ENCODE assay signal across 10 cellular contexts in genomic region chr7:2693420-2694121, GRCh38. TPM values are rescaled to one million over a fixed set of nuclear protein-coding genes. Genes with fewer than 3 reads are reported as not detected.
A peak's percentile ranks its signal among the peaks of the same experiment; 100 is the strongest.
DNase-seq lines count a peak whose midpoint lies in the region; ATAC-seq, FAIRE-seq and TF ChIP-seq lines count a peak whose summit lies in the region.
"Not testable (repeated sequence)": the region's sequence is repeated elsewhere in the genome, so short reads cannot be mapped to it uniquely, and the experiment has no call there.
"Had no signal": no experiment of that assay in that cellular context is flagged by ENCODE, and none has a peak within 500 bp of the region (broad histone marks: within the 10 kb centered on the region; RNA-seq: fewer than 3 reads in every experiment).

No MANE protein-coding gene starts in this region.

- not testable (repeated sequence) for TF ChIP-seq CTCF in HEK293 (tag by site-specific recombination; IDR thresholded peaks at IDR 0.05); liver (IDR thresholded peaks at IDR 0.05; ENCODE audit: low read depth, low read length, missing input control)

- POLR2A ChIA-PET in HEK293 (lab: Yijun Ruan, JAX); naive thymus-derived CD4-positive, alpha-beta T cell (lab: Charles Lee): not testable (repeated sequence)

- not testable (repeated sequence) for H3K9ac ChIP-seq in liver (ENCODE audit: low read depth in 1 of 2, low read length in 2 of 2)

- peak overlapping the region; percentile 14 for H3K27ac Mint-ChIP-seq in T-helper 17 cell
- peak overlapping the region; percentile 26 for H3K27ac Mint-ChIP-seq in dendritic cell treated with granulocyte-macrophage colony-stimulating factor and Interleukin-4, amounts not matched to agents 40 ng/mL and 50 ng/mL, for 4 days
- H3K27ac Mint-ChIP-seq in naive thymus-derived CD4-positive, alpha-beta T cell, result not testable (repeated sequence)

- not testable (repeated sequence) for ATAC-seq in T-helper 17 cell
- peak; percentile 64 for ATAC-seq in naive thymus-derived CD4-positive, alpha-beta T cell

- H3K27me3 ChIP-seq in liver (ENCODE audit: control insufficient read depth in 4 of 4, insufficient read depth in 4 of 4, low read length in 3 of 4), result not testable (repeated sequence)
- H3K27me3 ChIP-seq in naive thymus-derived CD4-positive, alpha-beta T cell (ENCODE audit: control insufficient read depth in 2 of 2, insufficient read depth in 2 of 2, low read length in 2 of 2), result peaks cover 4 to 11% of the 10 kb centered on the region in 2 donors

- H3K4me3 ChIP-seq in HEK293 (ENCODE audit: low read depth, low read length); liver (ENCODE audit: low read depth in 1 of 3, low read length in 3 of 3); naive thymus-derived CD4-positive, alpha-beta T cell (ENCODE audit: low read length): not testable (repeated sequence)

- FAIRE-seq in urothelium cell line (lab: Jason Lieb, UNC), result peak; percentile 100

- not testable (repeated sequence) for H3K4me3 Mint-ChIP-seq in T-helper 17 cell; dendritic cell treated with granulocyte-macrophage colony-stimulating factor and Interleukin-4, amounts not matched to agents 40 ng/mL and 50 ng/mL, for 4 days; naive thymus-derived CD4-positive, alpha-beta T cell

- DNase-seq in Caki2 (ENCODE audit: low read depth) (peak; percentile 69), NCI-H774 (lab: John Stamatoyannopoulos, UW) (peak; percentile 1)
- DNase-seq in T-helper 17 cell; naive thymus-derived CD4-positive, alpha-beta T cell; urothelium cell line (ENCODE audit: low spot score): not testable (repeated sequence)

- not testable (repeated sequence) for H3K27ac ChIP-seq in HEK293 (ENCODE audit: extremely low read depth, low read depth, low read length); naive thymus-derived CD4-positive, alpha-beta T cell (ENCODE audit: low read depth, low read length)
- H3K27ac ChIP-seq in liver (ENCODE audit: low read depth in 1 of 2, low read length in 2 of 2), result peak overlapping the region; percentile 53 to 67

- 61% methylated on average over 19 of the region's 19 CpGs for WGBS in liver

- not testable (repeated sequence) for TF ChIP-seq RAD21 in liver (IDR thresholded peaks at IDR 0.05)

- H3K36me3 Mint-ChIP-seq in T-helper 17 cell (ENCODE audit: low read depth); dendritic cell treated with granulocyte-macrophage colony-stimulating factor and Interleukin-4, amounts not matched to agents 40 ng/mL and 50 ng/mL, for 4 days (ENCODE audit: low read depth); naive thymus-derived CD4-positive, alpha-beta T cell: not testable (repeated sequence)

- H3K9me3 ChIP-seq in HEK293 (ENCODE audit: control insufficient read depth, insufficient read depth, low read depth, low read length); T-helper 17 cell (ENCODE audit: control insufficient read depth, low read length, poor library complexity, severe bottlenecking); liver (ENCODE audit: control insufficient read depth in 4 of 4, low read length in 3 of 4); naive thymus-derived CD4-positive, alpha-beta T cell (ENCODE audit: control insufficient read depth in 2 of 3, low read length in 3 of 3): not testable (repeated sequence)

- in situ Hi-C loops in Caki2 (cut with HindIII; ENCODE audit: low pct_unique_long_range_greater_than_20kb, low sequenced_read_pairs), result not testable (repeated sequence)

- intact Hi-C loops in dendritic cell treated with granulocyte-macrophage colony-stimulating factor and Interleukin-4, amounts not matched to agents 40 ng/mL and 50 ng/mL, for 4 days (cut with micrococcal nuclease); naive thymus-derived CD4-positive, alpha-beta T cell (cut with micrococcal nuclease): not testable (repeated sequence)

- not testable (repeated sequence) for H3K9me3 Mint-ChIP-seq in dendritic cell treated with granulocyte-macrophage colony-stimulating factor and Interleukin-4, amounts not matched to agents 40 ng/mL and 50 ng/mL, for 4 days; naive thymus-derived CD4-positive, alpha-beta T cell

- not testable (repeated sequence) for H3K36me3 ChIP-seq in HEK293 (ENCODE audit: control insufficient read depth in 2 of 2, insufficient read depth in 1 of 2, low read length in 2 of 2); liver (ENCODE audit: control insufficient read depth in 4 of 4, insufficient read depth in 3 of 4, low read depth in 1 of 4, low read length in 3 of 4); naive thymus-derived CD4-positive, alpha-beta T cell (ENCODE audit: control insufficient read depth in 2 of 3, insufficient read depth in 3 of 3, low read length in 3 of 3)

- CTCF ChIA-PET in HEK293 (lab: Yijun Ruan, JAX), result interaction anchor here (1.1 kb wide), 1 partner anchor 16 kb away, joined by 9 read pairs; no protein-coding TSS in a partner anchor
- CTCF ChIA-PET in naive thymus-derived CD4-positive, alpha-beta T cell (lab: Charles Lee), result not testable (repeated sequence)

- peaks cover 16% of the 10 kb centered on the region for H3K27me3 Mint-ChIP-seq in T-helper 17 cell
- peaks cover 40% of the 10 kb centered on the region for H3K27me3 Mint-ChIP-seq in dendritic cell treated with granulocyte-macrophage colony-stimulating factor and Interleukin-4, amounts not matched to agents 40 ng/mL and 50 ng/mL, for 4 days
- peaks cover 14 to 37% (median 17%) of the 10 kb centered on the region in 5 donors for H3K27me3 Mint-ChIP-seq in naive thymus-derived CD4-positive, alpha-beta T cell

- H3K4me1 Mint-ChIP-seq in T-helper 17 cell, result peaks cover 11% of the 10 kb centered on the region
- peaks cover 59% of the 10 kb centered on the region for H3K4me1 Mint-ChIP-seq in dendritic cell treated with granulocyte-macrophage colony-stimulating factor and Interleukin-4, amounts not matched to agents 40 ng/mL and 50 ng/mL, for 4 days (ENCODE audit: low read depth)
- peaks cover under 1 to 16% (median 11%) of the 10 kb centered on the region in 7 donors for H3K4me1 Mint-ChIP-seq in naive thymus-derived CD4-positive, alpha-beta T cell

- not testable (repeated sequence) for H3K4me1 ChIP-seq in HEK293 (ENCODE audit: control insufficient read depth, insufficient read depth, low read length); liver (ENCODE audit: control insufficient read depth in 4 of 4, insufficient read depth in 4 of 4, low read length in 3 of 4)
- H3K4me1 ChIP-seq in naive thymus-derived CD4-positive, alpha-beta T cell (ENCODE audit: control insufficient read depth in 2 of 2, insufficient read depth in 2 of 2, low read length in 2 of 2), result peaks cover 0 to 12% of the 10 kb centered on the region in 2 donors

TF ChIP-seq in HEK293, 187 proteins besides CTCF, POLR2A, EP300 and RAD21:
- TF ChIP-seq HOXD13 (CRISPR knock-in tag; IDR thresholded peaks at IDR 0.05; ENCODE audit: borderline replicate concordance), result peak; percentile 58; the same call in 1 of the 2 replicates

TF ChIP-seq in liver, 16 proteins besides CTCF, POLR2A, EP300 and RAD21:
- TF ChIP-seq JUND (IDR thresholded peaks at IDR 0.05) (peak in 1 of 2 donors; percentile 54), RXRA (IDR thresholded peaks at IDR 0.05) (peak; percentile 47 to 93), FOXA2 (IDR thresholded peaks at IDR 0.05) (peak; percentile 78), FOXA1 (IDR thresholded peaks at IDR 0.05) (peak; percentile 69), SP1 (IDR thresholded peaks at IDR 0.05) (peak; percentile 59), MAX (IDR thresholded peaks at IDR 0.05) (peak; percentile 58), YY1 (IDR thresholded peaks at IDR 0.05) (peak; percentile 29), HNF4A (conservative IDR thresholded peaks at IDR 0.05) (peak; percentile 39 to 75)

RNA-seq across cellular contexts. Expression of gene AMZ1, which starts 5.6 kb away (rescaled TPM):
- not detected in 2 replicates for total RNA-seq in Caki2 (2014; rRNA removed; shearing (Covaris generic); ENCODE audit: low replicate concordance)
- under 1 TPM; 0.32 to 0.76 TPM for total RNA-seq in T-helper 17 cell
- 1 to 10 TPM in 1 of 2 donors, not detected in 1; 1.3 TPM for total RNA-seq in liver
- 1 to 10 TPM in 1 of 2 donors, under 1 TPM in 1; 0.10 to 1.1 TPM for polyA plus RNA-seq in liver
- total RNA-seq in naive thymus-derived CD4-positive, alpha-beta T cell, result 1 to 10 TPM in 1 of 5 experiments, under 1 TPM in 4; 0.07 to 2.4 (median 0.80) TPM
- polyA plus RNA-seq in naive thymus-derived CD4-positive, alpha-beta T cell, result under 1 TPM; 0.07 to 0.13 TPM
- total RNA-seq: A673, PC-3 had no signal
